Comparison of ENCODE assay signal across 15 cellular contexts in the genomic region with DNA sequence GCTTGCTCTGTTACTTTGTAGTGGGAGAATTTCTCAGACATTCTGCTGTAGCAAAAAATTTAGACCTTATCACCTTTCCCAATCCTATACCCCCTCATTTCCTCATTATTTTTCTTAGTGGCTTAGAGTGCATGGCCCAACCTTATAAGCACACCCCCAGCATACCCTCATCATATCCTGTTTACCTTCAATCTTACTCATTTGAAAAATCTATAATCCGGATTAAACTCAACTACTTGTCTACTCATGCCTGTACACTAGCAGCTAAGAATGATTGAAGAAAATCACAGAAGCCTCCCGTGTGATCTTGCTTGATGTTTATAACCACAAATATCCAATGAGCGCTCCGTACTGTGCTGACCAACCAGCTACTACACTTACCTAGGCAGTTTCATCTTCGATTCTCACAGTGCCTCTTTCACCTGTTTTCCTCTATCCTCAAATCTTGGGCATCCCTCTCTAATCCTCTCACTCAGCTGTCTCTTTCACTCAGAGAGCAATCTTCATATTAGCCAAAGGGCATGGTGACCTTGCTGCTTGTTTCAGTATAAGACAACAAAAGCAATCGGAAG. TPM values are rescaled to one million over a fixed set of nuclear protein-coding genes. Genes with fewer than 3 reads are reported as not detected.
A peak's percentile ranks its signal among the peaks of the same experiment; 100 is the strongest.
DNase-seq lines count a peak whose midpoint lies in the region; ATAC-seq and TF ChIP-seq lines count a peak whose summit lies in the region.
"Had no signal": no experiment of that assay in that cellular context is flagged by ENCODE, and none has a peak within 500 bp of the region (broad histone marks: within the 10 kb centered on the region; RNA-seq: fewer than 3 reads in every experiment).

No MANE protein-coding gene starts in this region.

- no peak for TF ChIP-seq POLR2A in right lobe of liver (IDR thresholded peaks at IDR 0.05)

- H3K27me3 ChIP-seq in right lobe of liver, result no peaks in the 10 kb centered on the region
- H3K27me3 ChIP-seq: transverse colon had no signal

- 67% methylated on average over 6 of the region's 6 CpGs for WGBS in right lobe of liver (ENCODE audit: insufficient coverage, low coverage, low lambda C conversion rate, missing lambda C conversion rate)

- intact Hi-C loops in right lobe of liver (cut with DNase I), result no loop called here

- H3K4me3 Mint-ChIP-seq in T-cell, result no peak overlapping the region

- H3K27ac Mint-ChIP-seq in T-cell, result no peak overlapping the region
- H3K27ac Mint-ChIP-seq: progenitor cell of endocrine pancreas had no signal

- DNase-seq in activated CD4-positive, CD25-positive, alpha-beta regulatory T cell (lab: John Stamatoyannopoulos, UW), result no peak
- DNase-seq in T-cell (peak in 7 of 34 experiments; percentile 0 to 14 (median 3)), right lobe of liver (no peak), NCI-H146 treated with DMSO at 0.1 percent for 48 hours (lab: John Stamatoyannopoulos, UW; ENCODE audit: unreplicated experiment) (no peak), amniotic stem cell (lab: John Stamatoyannopoulos, UW) (no peak)
- DNase-seq in stimulated activated CD8-positive, alpha-beta memory T cell treated with anti-CD3 and anti-CD28 coated beads, Interleukin-4, amount 100 ng/mL, for 48 hours, result no peak
- DNase-seq: anterior cingulate cortex, GDM1, NCI-H1417 treated with DMSO at 0.1 percent for 48 hours, SK-N-SH, transverse colon had no signal

- no peak overlapping the region for H3K27ac ChIP-seq in right lobe of liver
- H3K27ac ChIP-seq: 22Rv1 had no signal

- H3K27me3 Mint-ChIP-seq in T-cell, result no peaks in the 10 kb centered on the region
- H3K27me3 Mint-ChIP-seq: progenitor cell of endocrine pancreas had no signal

- H3K36me3 Mint-ChIP-seq in T-cell, result peaks cover 6% of the 10 kb centered on the region

- TF ChIP-seq CTCF in right lobe of liver (IDR thresholded peaks at IDR 0.05), result no peak

- POLR2A ChIA-PET in T-cell (lab: Charles Lee), result interaction anchor here in 1 of 2 donors (0.6 kb wide), 1 partner anchor 310 kb away, joined by 6 read pairs; no protein-coding TSS in a partner anchor

- CTCF ChIA-PET in T-cell (lab: Charles Lee), result interaction anchor here in 1 of 2 donors (0.5 to 0.8 kb wide), 4 partner anchors 10 to 531 kb away, joined by 3 to 9 read pairs (median 3); no protein-coding TSS in a partner anchor

- H3K4me3 ChIP-seq in right lobe of liver, result no peak overlapping the region
- H3K4me3 ChIP-seq: transverse colon had no signal

- no peaks in the 10 kb centered on the region for H3K36me3 ChIP-seq in right lobe of liver
- H3K36me3 ChIP-seq: transverse colon had no signal

- H3K9me3 Mint-ChIP-seq in T-cell, result no peaks in the 10 kb centered on the region

- peak; percentile 85 to 87 for ATAC-seq in activated CD4-positive, CD25-positive, alpha-beta regulatory T cell treated with anti-CD3 and anti-CD28 coated beads, Interleukin-2, amount 50 U/mL, for 24 hours
- peak; percentile 16 for ATAC-seq in GM18868 (IDR thresholded peaks at IDR 0.05; ENCODE audit: unreplicated experiment)
- ATAC-seq in T-cell (replicated peaks in 1 of 4), result peak; percentile 85 to 96 (median 94)
- ATAC-seq in right lobe of liver, result peak in 3 of 4 donors; percentile 9 to 75 (median 17)

- H3K4me1 ChIP-seq in right lobe of liver, result peaks cover 0 to 13% (median 4%) of the 10 kb centered on the region in 4 donors

- no peaks in the 10 kb centered on the region for H3K9me3 ChIP-seq in right lobe of liver
- H3K9me3 ChIP-seq: SK-N-SH, transverse colon had no signal

- peaks cover 0 to 10% (median 7%) of the 10 kb centered on the region in 3 donors for H3K4me1 Mint-ChIP-seq in T-cell

RNA-seq across cellular contexts. Expression of gene AIG1, which starts 36.6 kb away (rescaled TPM):
- 10 to 100 TPM in 1 of 5 donors, 1 to 10 TPM in 4; 6.0 to 13.4 (median 7.6) TPM for total RNA-seq in T-cell
- 100 to 1,000 TPM in 5 of 6 experiments, 10 to 100 TPM in 1; 81.4 to 151 (median 111) TPM for total RNA-seq in right lobe of liver

Comparison
In these comparisons a context has a peak if more than half of its experiments do, and no peak if none do; other contexts are left out.
1. ATAC-seq: peak in every context shown above with its lines; median percentile 94 in T-cell; 86 in activated CD4-positive, CD25-positive, alpha-beta regulatory T cell treated with anti-CD3 and anti-CD28 coated beads, Interleukin-2, amount 50 U/mL, for 24 hours; 17 in right lobe of liver; 16 in GM18868.
2. RNA of gene AIG1, which starts 36.6 kb away (total RNA-seq): 81.4 to 151 TPM in right lobe of liver; 6.0 to 13.4 TPM in T-cell; every median in the first group is over 4 times any median in the second.